Comparison of ENCODE assay signal across 39 cellular contexts in the genomic region with DNA sequence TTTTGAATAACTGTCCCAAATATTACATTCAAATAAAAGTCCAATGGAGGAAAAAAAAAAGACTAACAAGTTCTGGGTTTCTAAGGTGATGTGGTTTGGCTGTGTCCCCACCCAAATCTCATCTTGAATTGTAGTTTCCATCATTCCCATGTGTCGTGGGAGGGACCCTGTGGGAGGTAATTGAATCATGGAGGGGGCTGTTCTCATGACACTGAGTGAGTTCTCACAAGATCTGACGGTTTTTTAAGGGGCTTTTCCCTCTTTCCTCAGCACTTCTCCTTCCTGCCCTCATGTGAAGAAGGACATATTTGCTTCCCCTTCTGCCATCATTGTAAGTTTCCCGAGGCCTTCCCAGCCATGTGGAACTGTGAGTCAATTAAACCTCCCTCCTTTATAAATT. TPM values are rescaled to one million over a fixed set of nuclear protein-coding genes. Genes with fewer than 3 reads are reported as not detected.
"Had no signal": no experiment of that assay in that cellular context is flagged by ENCODE, and none has a peak within 500 bp of the region (broad histone marks: within the 10 kb centered on the region; RNA-seq: fewer than 3 reads in every experiment).

No MANE protein-coding gene starts in this region.

- H3K36me3 ChIP-seq: MG63 had no signal

- DNase-seq: Karpas-422, Kasumi-1, MG63, MM.1S, MV-4-11, NCI-H1048, NCI-H1092, NCI-H1092 treated with DMSO at 0.1 percent for 48 hours, NCI-H1105, NCI-H1105 treated with DMSO at 0.1 percent for 48 hours, NCI-H1417, NCI-H1417 treated with DMSO at 0.1 percent for 48 hours, NCI-H1436, NCI-H1436 treated with DMSO at 0.1 percent for 48 hours, NCI-H146, NCI-H1694, NCI-H1694 treated with DMSO at 0.1 percent for 48 hours, NCI-H187, NCI-H187 treated with DMSO at 0.1 percent for 48 hours, NCI-H1930, NCI-H2029, NCI-H2029 treated with DMSO at 0.1 percent for 48 hours, NCI-H2081, NCI-H2081 treated with DMSO at 0.1 percent for 48 hours, NCI-H2107, NCI-H2171, NCI-H2171 treated with DMSO at 0.1 percent for 48 hours, NCI-H2227 treated with DMSO at 0.1 percent for 48 hours, NCI-H226, NCI-H345, NCI-H446, NCI-H446 treated with DMSO at 0.1 percent for 48 hours, NCI-H510A, NCI-H510A treated with DMSO at 0.1 percent for 48 hours, NCI-H524 had no signal

- H3K27me3 ChIP-seq: MG63 had no signal

- H3K4me3 ChIP-seq: MG63 had no signal

RNA-seq across cellular contexts. Expression of gene MS4A2, which starts 7.9 kb away (rescaled TPM):
- total RNA-seq: LHCN-M2, M059J, MCF 10A, NCI-H460 had no signal

RNA-seq across cellular contexts. Expression of gene MS4A3, which starts 24.1 kb away (rescaled TPM):
- total RNA-seq: LHCN-M2, M059J, MCF 10A, NCI-H460 had no signal

RNA-seq across cellular contexts. Expression of gene OOSP2, which starts 40.3 kb away (rescaled TPM):
- total RNA-seq: LHCN-M2, M059J, MCF 10A, NCI-H460 had no signal
